In the genomic region with DNA sequence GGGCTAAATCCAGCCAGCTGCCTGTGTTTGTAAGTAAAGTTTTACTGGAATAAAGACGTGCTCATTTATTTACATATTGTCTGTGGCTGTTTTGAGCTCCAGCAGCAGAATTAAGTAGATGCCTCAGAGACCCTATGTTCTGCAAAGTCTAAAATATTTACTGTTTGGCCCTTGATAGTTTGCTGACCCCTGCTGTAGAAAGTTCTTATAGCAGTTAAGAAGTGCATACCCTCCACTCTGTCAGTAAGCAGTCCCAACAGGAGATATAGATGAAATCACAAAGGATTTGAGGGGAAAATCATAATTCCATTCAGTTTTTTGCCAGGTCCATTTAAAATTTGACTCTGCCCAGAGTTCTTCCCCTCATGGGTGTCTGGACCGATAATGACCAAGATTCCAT, we compare ENCODE assay signal across 11 cellular contexts. TPM values are rescaled to one million over a fixed set of nuclear protein-coding genes. Genes with fewer than 3 reads are reported as not detected.
A peak's percentile ranks its signal among the peaks of the same experiment; 100 is the strongest.
DNase-seq lines count a peak whose midpoint lies in the region; ATAC-seq, FAIRE-seq and TF ChIP-seq lines count a peak whose summit lies in the region.
"Had no signal": no experiment of that assay in that cellular context is flagged by ENCODE, and none has a peak within 500 bp of the region (broad histone marks: within the 10 kb centered on the region; RNA-seq: fewer than 3 reads in every experiment).

No MANE protein-coding gene starts in this region.

- DNase-seq in activated CD4-positive, alpha-beta T cell treated with anti-CD3 and anti-CD28 coated beads for 36 hours, result no peak
- DNase-seq in activated CD4-positive, alpha-beta T cell treated with anti-CD3 and anti-CD28 coated beads, Interleukin-2, amount 50 U/mL, for 4 hours, result no peak
- DNase-seq in bronchial epithelial cell (ENCODE audit: low read depth) (no peak), osteocyte (ENCODE audit: extremely low spot score, unreplicated experiment) (no peak), midbrain (lab: John Stamatoyannopoulos, UW) (no peak), caudate nucleus (lab: John Stamatoyannopoulos, UW) (no peak), Right ventricle myocardium superior (no peak)
- DNase-seq: naive B cell had no signal

- FAIRE-seq in bronchial epithelial cell (lab: Jason Lieb, UNC), result no peak
- FAIRE-seq: H54 had no signal

- POLR2A ChIA-PET in activated CD4-positive, alpha-beta T cell treated with anti-CD3 and anti-CD28 coated beads for 36 hours (lab: Charles Lee), result interaction anchor here (0.6 kb wide), 1 partner anchor 389 kb away, joined by 3 read pairs; no protein-coding TSS in a partner anchor

- intact Hi-C loops in activated CD4-positive, alpha-beta T cell treated with anti-CD3 and anti-CD28 coated beads for 36 hours (cut with DNase I, micrococcal nuclease), result no loop called here
- intact Hi-C loops in Right ventricle myocardium superior (cut with DNase I), result no loop called here

- CTCF ChIA-PET in activated CD4-positive, alpha-beta T cell treated with anti-CD3 and anti-CD28 coated beads for 36 hours (lab: Charles Lee), result interaction anchor here (0.7 to 3.4 kb wide), 8 partner anchors 9 to 487 kb away, joined by 3 to 15 read pairs (median 3); a partner anchor contains a TSS

- TF ChIP-seq CTCF in LNCAP (IDR thresholded peaks at IDR 0.05) (peak; percentile 49), bronchial epithelial cell (IDR thresholded peaks at IDR 0.05; ENCODE audit: insufficient read depth, low read length, severe bottlenecking) (peak; percentile 31), osteocyte (IDR thresholded peaks at IDR 0.05) (peak; percentile 53)

- no peak overlapping the region for H3K4me3 Mint-ChIP-seq in activated CD4-positive, alpha-beta T cell treated with anti-CD3 and anti-CD28 coated beads for 36 hours
- no peak overlapping the region for H3K4me3 Mint-ChIP-seq in osteocyte (ENCODE audit: unreplicated experiment)
- H3K4me3 Mint-ChIP-seq: stimulated activated naive CD8-positive, alpha-beta T cell treated with anti-CD3 and anti-CD28 coated beads, Interleukin-15, Interleukin-2, amounts not matched to agents 100 ng/mL and 50 ng/mL, for 24 hours had no signal

- peaks cover 4% of the 10 kb centered on the region for H3K4me1 Mint-ChIP-seq in activated CD4-positive, alpha-beta T cell treated with anti-CD3 and anti-CD28 coated beads for 36 hours
- H3K4me1 Mint-ChIP-seq in osteocyte (ENCODE audit: unreplicated experiment), result no peaks in the 10 kb centered on the region

- peak; percentile 42 for ATAC-seq in activated CD4-positive, alpha-beta T cell treated with anti-CD3 and anti-CD28 coated beads for 36 hours
- no peak for ATAC-seq in Right ventricle myocardium superior (ENCODE audit: poor library complexity)

- peaks cover 31% of the 10 kb centered on the region for H3K36me3 ChIP-seq in bronchial epithelial cell (ENCODE audit: control insufficient read depth, insufficient read depth, low read length)

- H3K9me3 Mint-ChIP-seq in activated CD4-positive, alpha-beta T cell treated with anti-CD3 and anti-CD28 coated beads for 36 hours (ENCODE audit: low read depth), result no peaks in the 10 kb centered on the region
- H3K9me3 Mint-ChIP-seq in osteocyte (ENCODE audit: unreplicated experiment), result no peaks in the 10 kb centered on the region
- H3K9me3 Mint-ChIP-seq: naive B cell; stimulated activated naive CD8-positive, alpha-beta T cell treated with anti-CD3 and anti-CD28 coated beads, Interleukin-15, Interleukin-2, amounts not matched to agents 100 ng/mL and 50 ng/mL, for 24 hours had no signal

- peak overlapping the region; percentile 58 for H3K27ac Mint-ChIP-seq in activated CD4-positive, alpha-beta T cell treated with anti-CD3 and anti-CD28 coated beads for 36 hours
- no peak overlapping the region for H3K27ac Mint-ChIP-seq in osteocyte (ENCODE audit: unreplicated experiment)

- H3K27me3 Mint-ChIP-seq in activated CD4-positive, alpha-beta T cell treated with anti-CD3 and anti-CD28 coated beads for 36 hours, result no peaks in the 10 kb centered on the region
- H3K27me3 Mint-ChIP-seq in osteocyte (ENCODE audit: unreplicated experiment), result no peaks in the 10 kb centered on the region
- H3K27me3 Mint-ChIP-seq: naive B cell; stimulated activated naive CD8-positive, alpha-beta T cell treated with anti-CD3 and anti-CD28 coated beads, Interleukin-15, Interleukin-2, amounts not matched to agents 100 ng/mL and 50 ng/mL, for 24 hours had no signal

- H3K27ac ChIP-seq in caudate nucleus (ENCODE audit: low read depth, low read length), result no peak overlapping the region

- H3K27me3 ChIP-seq in bronchial epithelial cell (ENCODE audit: control insufficient read depth, insufficient read depth, low read length), result no peaks in the 10 kb centered on the region

- peaks cover 48% of the 10 kb centered on the region for H3K36me3 Mint-ChIP-seq in activated CD4-positive, alpha-beta T cell treated with anti-CD3 and anti-CD28 coated beads for 36 hours (ENCODE audit: low read depth)
- H3K36me3 Mint-ChIP-seq in osteocyte (ENCODE audit: unreplicated experiment), result peaks cover 31% of the 10 kb centered on the region

- H3K4me3 ChIP-seq in bronchial epithelial cell (ENCODE audit: low read depth, low read length), result no peak overlapping the region

RNA-seq across cellular contexts. Expression of a gene that starts 50.1 kb away (rescaled TPM):
- total RNA-seq in activated CD4-positive, alpha-beta T cell treated with anti-CD3 and anti-CD28 coated beads for 36 hours, result 10 to 100 TPM; 29.6 to 32.9 TPM
- total RNA-seq in bronchial epithelial cell (14.8 and 20.3 TPM in 2 replicates), osteocyte (503 and 526 TPM in 2 replicates), Right ventricle myocardium superior (25.3 TPM)

Comparison
In these comparisons a context has a peak if more than half of its experiments do, and no peak if none do; other contexts are left out.
1. RNA of a gene that starts 50.1 kb away (total RNA-seq): 503 to 526 TPM in osteocyte; 29.6 to 32.9 TPM in activated CD4-positive, alpha-beta T cell treated with anti-CD3 and anti-CD28 coated beads for 36 hours, 25.3 TPM in Right ventricle myocardium superior (single experiment) and 14.8 to 20.3 TPM in bronchial epithelial cell; every median in the first group is over 10 times any median in the second.
2. Peak in every context shown above with its lines, with median percentiles within 50 percentile points of each other: CTCF ChIP-seq.